ENCODE assay signal across 11 cellular contexts in the genomic region with DNA sequence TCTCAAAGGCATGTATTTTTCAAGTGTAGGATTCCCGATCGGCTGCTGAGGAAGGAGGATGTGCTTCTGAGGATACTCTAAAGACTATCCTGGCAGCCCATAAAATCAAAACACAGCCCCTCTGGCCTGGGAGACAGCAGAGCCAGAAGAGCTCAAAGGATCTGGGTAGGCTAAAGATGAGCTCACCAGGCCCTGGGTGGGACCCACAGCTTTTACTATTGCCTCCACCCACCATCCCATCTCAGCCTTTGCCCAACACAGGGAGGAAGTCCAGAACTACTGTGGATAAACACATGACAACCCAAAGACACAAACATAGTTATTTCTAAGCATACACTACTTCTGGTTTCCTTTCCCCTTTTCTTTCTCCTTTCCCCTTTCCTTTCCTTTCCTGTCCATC.
A peak's percentile ranks its signal among the peaks of the same experiment; 100 is the strongest.
DNase-seq lines count a peak whose midpoint lies in the region; ATAC-seq and TF ChIP-seq lines count a peak whose summit lies in the region.
"Had no signal": no experiment of that assay in that cellular context is flagged by ENCODE, and none has a peak within 500 bp of the region (broad histone marks: within the 10 kb centered on the region; RNA-seq: fewer than 3 reads in every experiment).

No MANE protein-coding gene starts in this region.

- no peak for ATAC-seq in GM19397 (IDR thresholded peaks at IDR 0.05; ENCODE audit: unreplicated experiment)

- in situ Hi-C loops in ACHN (cut with HindIII; ENCODE audit: low pct_ligation_motif_present, low pct_unique_long_range_greater_than_20kb, low sequenced_read_pairs), result no loop called here

- H3K4me3 ChIP-seq in ascending aorta, result no peak overlapping the region
- H3K4me3 ChIP-seq in right atrium auricular region, result no peak overlapping the region

- DNase-seq in AG20443 (ENCODE audit: low spot score), result peak; percentile 62
- peak; percentile 16 to 84 for DNase-seq in ascending aorta (ENCODE audit: low spot score in 2 of 2)
- DNase-seq in right atrium auricular region (ENCODE audit: low spot score), result peak; percentile 87
- DNase-seq in putamen (ENCODE audit: low spot score), result peak; percentile 17
- DNase-seq in T1000 (lab: John Stamatoyannopoulos, UW), result no peak
- DNase-seq in ACHN, result no peak
- no peak for DNase-seq in COLO668 (lab: John Stamatoyannopoulos, UW; ENCODE audit: unreplicated experiment)
- DNase-seq: hippocampal formation, SK-N-SH had no signal

- no peaks in the 10 kb centered on the region for H3K36me3 ChIP-seq in ascending aorta
- H3K36me3 ChIP-seq in right atrium auricular region, result no peaks in the 10 kb centered on the region
- H3K36me3 ChIP-seq: neutrophil had no signal

- intact Hi-C loops in ascending aorta (cut with DNase I), result no loop called here

- H3K27me3 ChIP-seq in ascending aorta (no peaks in the 10 kb centered on the region), right atrium auricular region (no peaks in the 10 kb centered on the region)
- H3K27me3 ChIP-seq: neutrophil had no signal

- H3K4me1 ChIP-seq in ascending aorta (peaks cover 18 to 54% of the 10 kb centered on the region in 2 donors), right atrium auricular region (peaks cover 0 to 65% of the 10 kb centered on the region in 2 donors)

- H3K9me3 ChIP-seq in ascending aorta (no peaks in the 10 kb centered on the region), right atrium auricular region (no peaks in the 10 kb centered on the region)
- H3K9me3 ChIP-seq: neutrophil, SK-N-SH had no signal

- H3K27ac ChIP-seq in ascending aorta, result peak overlapping the region; percentile 82 to 84
- H3K27ac ChIP-seq in right atrium auricular region, result peak overlapping the region; percentile 76 to 84
- H3K27ac ChIP-seq: neutrophil had no signal

- TF ChIP-seq CTCF in ascending aorta (IDR thresholded peaks at IDR 0.05) (no peak), right atrium auricular region (IDR thresholded peaks at IDR 0.05) (no peak)

Comparison
In these comparisons a context has a peak if more than half of its experiments do, and no peak if none do; other contexts are left out.
1. DNase-seq: peak in AG20443 (single experiment), ascending aorta (2 of 2), right atrium auricular region (single experiment) and putamen (single experiment); none in T1000 (single experiment), ACHN (single experiment) and COLO668 (single experiment).